In the genomic region with DNA sequence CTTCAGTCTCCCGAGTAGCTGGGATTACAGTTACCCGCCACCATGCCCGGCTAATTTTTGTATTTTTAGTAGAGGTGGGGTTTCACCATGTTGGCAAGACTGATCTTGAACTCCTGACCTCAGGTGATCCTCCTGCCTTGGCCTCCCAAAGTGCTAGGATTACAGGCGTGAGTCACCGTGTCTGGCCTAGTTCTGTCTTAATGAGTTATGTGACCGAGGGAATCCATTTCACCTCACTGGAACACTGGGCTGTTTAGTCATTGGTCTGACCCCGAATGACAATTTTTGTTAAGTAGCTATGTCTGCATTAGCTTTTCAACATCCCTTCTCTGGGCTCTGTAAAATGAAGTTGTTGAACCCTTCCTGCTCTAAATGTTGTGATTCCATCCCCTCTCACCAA, we compare ENCODE assay signal across 1 cellular context.
TF ChIP-seq lines count a peak whose summit lies in the region.

No MANE protein-coding gene starts in this region.

TF ChIP-seq in HepG2, 621 proteins besides CTCF, POLR2A, EP300 and RAD21:
- TF ChIP-seq, protein P1, sequence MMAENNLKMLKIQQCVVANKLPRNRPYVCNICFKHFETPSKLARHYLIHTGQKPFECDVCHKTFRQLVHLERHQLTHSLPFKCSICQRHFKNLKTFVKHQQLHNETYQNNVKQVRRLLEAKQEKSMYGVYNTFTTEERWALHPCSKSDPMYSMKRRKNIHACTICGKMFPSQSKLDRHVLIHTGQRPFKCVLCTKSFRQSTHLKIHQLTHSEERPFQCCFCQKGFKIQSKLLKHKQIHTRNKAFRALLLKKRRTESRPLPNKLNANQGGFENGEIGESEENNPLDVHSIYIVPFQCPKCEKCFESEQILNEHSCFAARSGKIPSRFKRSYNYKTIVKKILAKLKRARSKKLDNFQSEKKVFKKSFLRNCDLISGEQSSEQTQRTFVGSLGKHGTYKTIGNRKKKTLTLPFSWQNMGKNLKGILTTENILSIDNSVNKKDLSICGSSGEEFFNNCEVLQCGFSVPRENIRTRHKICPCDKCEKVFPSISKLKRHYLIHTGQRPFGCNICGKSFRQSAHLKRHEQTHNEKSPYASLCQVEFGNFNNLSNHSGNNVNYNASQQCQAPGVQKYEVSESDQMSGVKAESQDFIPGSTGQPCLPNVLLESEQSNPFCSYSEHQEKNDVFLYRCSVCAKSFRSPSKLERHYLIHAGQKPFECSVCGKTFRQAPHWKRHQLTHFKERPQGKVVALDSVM (CRISPR knock-in tag; IDR thresholded peaks at IDR 0.05), result 0 out of 2 replicates have a peak, but pooled peaks have one; percentile 21
- TF ChIP-seq JUNB (CRISPR knock-in tag; IDR thresholded peaks at IDR 0.05; ENCODE audit: borderline replicate concordance) (0 out of 2 replicates have a peak, but pooled peaks have one; percentile 16), RARA (CRISPR knock-in tag; IDR thresholded peaks at IDR 0.05) (0 out of 2 replicates have a peak, but pooled peaks have one; percentile 13)
